ENCODE assay signal across 1 cellular context in the genomic region with DNA sequence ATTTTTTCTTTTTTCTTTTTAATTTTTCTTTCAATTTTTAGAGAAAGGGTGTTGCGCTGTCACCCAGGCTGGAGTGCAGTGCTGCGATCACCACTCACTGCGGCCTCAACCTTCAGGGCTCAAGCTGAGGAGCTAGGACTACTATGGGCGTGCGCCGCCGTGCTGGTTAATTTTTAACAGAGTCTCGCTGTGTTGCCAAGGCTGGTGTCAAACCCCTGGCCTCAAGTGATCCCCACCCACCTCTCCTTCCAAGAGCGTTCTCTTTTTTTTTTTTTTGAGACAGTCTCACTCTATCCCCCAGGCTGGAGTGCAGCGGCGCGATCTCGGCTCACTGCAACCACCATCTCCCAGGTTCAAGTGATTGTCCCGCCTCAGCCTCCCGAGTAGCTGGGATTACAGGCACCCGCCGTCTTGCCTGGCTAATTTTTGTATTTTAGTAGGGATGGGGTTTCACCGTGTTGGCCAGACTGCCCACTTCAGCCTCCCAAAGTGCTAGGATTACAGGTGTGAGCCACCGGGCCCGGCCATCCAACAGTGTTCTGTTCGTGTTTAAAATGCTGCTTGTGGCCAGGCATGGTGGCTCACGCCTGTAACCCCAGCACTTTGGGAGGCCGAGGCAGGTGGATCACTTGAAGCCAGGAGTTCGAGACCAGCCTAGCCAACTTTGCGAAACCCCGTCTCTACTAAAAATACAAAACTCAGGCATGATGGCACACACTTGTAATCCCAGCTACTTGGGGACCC.
TF ChIP-seq lines count a peak whose summit lies in the region.

No MANE protein-coding gene starts in this region.

TF ChIP-seq in HepG2, 621 proteins besides CTCF, POLR2A, EP300 and RAD21 (continued from another document and continues in another):
- 0 out of 2 replicates have a peak, but pooled peaks have one; percentile 41 for TF ChIP-seq MYC (CRISPR knock-in tag; IDR thresholded peaks at IDR 0.05; ENCODE audit: borderline replicate concordance)
- TF ChIP-seq LCORL (IDR thresholded peaks at IDR 0.05), result no peak
- TF ChIP-seq LCORL (CRISPR knock-in tag; IDR thresholded peaks at IDR 0.05), result 0 out of 2 replicates have a peak, but pooled peaks have one; percentile 16
- TF ChIP-seq DR1 (CRISPR knock-in tag; IDR thresholded peaks at IDR 0.05), result no peak
- TF ChIP-seq ZNF256 (CRISPR knock-in tag; conservative IDR thresholded peaks at IDR 0.05), result no peak
- TF ChIP-seq ZNF556 (CRISPR knock-in tag; IDR thresholded peaks at IDR 0.05; ENCODE audit: borderline replicate concordance), result no peak
- TF ChIP-seq KLF16 (CRISPR knock-in tag; IDR thresholded peaks at IDR 0.05), result no peak
- no peak for TF ChIP-seq TAF1 (CRISPR knock-in tag; IDR thresholded peaks at IDR 0.05)
- no peak for TF ChIP-seq ZNF501 (CRISPR knock-in tag; IDR thresholded peaks at IDR 0.05)
- TF ChIP-seq ATAD3A (CRISPR knock-in tag; IDR thresholded peaks at IDR 0.05), result no peak
- no peak for TF ChIP-seq KLF9 (CRISPR knock-in tag; IDR thresholded peaks at IDR 0.05; ENCODE audit: low read depth)
- no peak for TF ChIP-seq ZNF639 (CRISPR knock-in tag; conservative IDR thresholded peaks at IDR 0.05)
- peak; percentile 36; the same call in 1 of the 2 replicates for TF ChIP-seq MED1 (CRISPR knock-in tag; IDR thresholded peaks at IDR 0.05)
- TF ChIP-seq XRCC5 (optimal IDR thresholded peaks at IDR 0.05; ENCODE audit: low read length), result no peak
- no peak for TF ChIP-seq ZNF143 (CRISPR knock-in tag; IDR thresholded peaks at IDR 0.05)
- TF ChIP-seq, protein P1, sequence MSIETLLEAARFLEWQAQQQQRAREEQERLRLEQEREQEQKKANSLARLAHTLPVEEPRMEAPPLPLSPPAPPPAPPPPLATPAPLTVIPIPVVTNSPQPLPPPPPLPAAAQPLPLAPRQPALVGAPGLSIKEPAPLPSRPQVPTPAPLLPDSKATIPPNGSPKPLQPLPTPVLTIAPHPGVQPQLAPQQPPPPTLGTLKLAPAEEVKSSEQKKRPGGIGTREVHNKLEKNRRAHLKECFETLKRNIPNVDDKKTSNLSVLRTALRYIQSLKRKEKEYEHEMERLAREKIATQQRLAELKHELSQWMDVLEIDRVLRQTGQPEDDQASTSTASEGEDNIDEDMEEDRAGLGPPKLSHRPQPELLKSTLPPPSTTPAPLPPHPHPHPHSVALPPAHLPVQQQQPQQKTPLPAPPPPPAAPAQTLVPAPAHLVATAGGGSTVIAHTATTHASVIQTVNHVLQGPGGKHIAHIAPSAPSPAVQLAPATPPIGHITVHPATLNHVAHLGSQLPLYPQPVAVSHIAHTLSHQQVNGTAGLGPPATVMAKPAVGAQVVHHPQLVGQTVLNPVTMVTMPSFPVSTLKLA (IDR thresholded peaks at IDR 0.05), result no peak; the same call in 1 of the 2 replicates
- no peak for TF ChIP-seq KIAA2018 (CRISPR knock-in tag; IDR thresholded peaks at IDR 0.05; ENCODE audit: borderline replicate concordance)
- 0 out of 2 replicates have a peak, but pooled peaks have one; percentile 26 for TF ChIP-seq ZNF264 (CRISPR knock-in tag; IDR thresholded peaks at IDR 0.05)
- peak; percentile 65 for TF ChIP-seq SAP130 (CRISPR knock-in tag; IDR thresholded peaks at IDR 0.05; ENCODE audit: low read depth)
- no peak for TF ChIP-seq CSRNP2 (CRISPR knock-in tag; conservative IDR thresholded peaks at IDR 0.05; ENCODE audit: low read depth)
- TF ChIP-seq ZNF576 (CRISPR knock-in tag; IDR thresholded peaks at IDR 0.05), result no peak
- peak; percentile 59; the same call in 1 of the 2 replicates for TF ChIP-seq IKZF5 (CRISPR knock-in tag; IDR thresholded peaks at IDR 0.05)
- TF ChIP-seq PPARG (CRISPR knock-in tag; conservative IDR thresholded peaks at IDR 0.05), result 0 out of 2 replicates have a peak, but pooled peaks have one; percentile 13
- no peak for TF ChIP-seq ZNF441 (CRISPR knock-in tag; IDR thresholded peaks at IDR 0.05; ENCODE audit: borderline replicate concordance)
- peak; percentile 57; the same call in 1 of the 2 replicates for TF ChIP-seq YEATS2 (CRISPR knock-in tag; IDR thresholded peaks at IDR 0.05; ENCODE audit: borderline replicate concordance)
- 0 out of 2 replicates have a peak, but pooled peaks have one; percentile 11 for TF ChIP-seq THAP11 (CRISPR knock-in tag; IDR thresholded peaks at IDR 0.05)
- TF ChIP-seq, protein P2, sequence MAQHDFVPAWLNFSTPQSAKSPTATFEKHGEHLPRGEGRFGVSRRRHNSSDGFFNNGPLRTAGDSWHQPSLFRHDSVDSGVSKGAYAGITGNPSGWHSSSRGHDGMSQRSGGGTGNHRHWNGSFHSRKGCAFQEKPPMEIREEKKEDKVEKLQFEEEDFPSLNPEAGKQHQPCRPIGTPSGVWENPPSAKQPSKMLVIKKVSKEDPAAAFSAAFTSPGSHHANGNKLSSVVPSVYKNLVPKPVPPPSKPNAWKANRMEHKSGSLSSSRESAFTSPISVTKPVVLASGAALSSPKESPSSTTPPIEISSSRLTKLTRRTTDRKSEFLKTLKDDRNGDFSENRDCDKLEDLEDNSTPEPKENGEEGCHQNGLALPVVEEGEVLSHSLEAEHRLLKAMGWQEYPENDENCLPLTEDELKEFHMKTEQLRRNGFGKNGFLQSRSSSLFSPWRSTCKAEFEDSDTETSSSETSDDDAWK (CRISPR knock-in tag; IDR thresholded peaks at IDR 0.05), result no peak
- TF ChIP-seq HIC2 (CRISPR knock-in tag; IDR thresholded peaks at IDR 0.05; ENCODE audit: low read depth), result no peak
- no peak for TF ChIP-seq ZBTB3 (CRISPR knock-in tag; IDR thresholded peaks at IDR 0.05; ENCODE audit: borderline replicate concordance, low read depth)
- TF ChIP-seq ZKSCAN1 (IDR thresholded peaks at IDR 0.05; ENCODE audit: low read length), result no peak
- no peak for TF ChIP-seq KLF13 (CRISPR knock-in tag; IDR thresholded peaks at IDR 0.05)
- TF ChIP-seq ZNF567 (CRISPR knock-in tag; IDR thresholded peaks at IDR 0.05; ENCODE audit: borderline replicate concordance), result no peak
- no peak for TF ChIP-seq IRF2 (CRISPR knock-in tag; IDR thresholded peaks at IDR 0.05)
- no peak for TF ChIP-seq NFIB (CRISPR knock-in tag; IDR thresholded peaks at IDR 0.05; ENCODE audit: borderline replicate concordance)
- peak; percentile 24; the same call in 1 of the 2 replicates for TF ChIP-seq RARA (CRISPR knock-in tag; IDR thresholded peaks at IDR 0.05)
- TF ChIP-seq, protein P3, sequence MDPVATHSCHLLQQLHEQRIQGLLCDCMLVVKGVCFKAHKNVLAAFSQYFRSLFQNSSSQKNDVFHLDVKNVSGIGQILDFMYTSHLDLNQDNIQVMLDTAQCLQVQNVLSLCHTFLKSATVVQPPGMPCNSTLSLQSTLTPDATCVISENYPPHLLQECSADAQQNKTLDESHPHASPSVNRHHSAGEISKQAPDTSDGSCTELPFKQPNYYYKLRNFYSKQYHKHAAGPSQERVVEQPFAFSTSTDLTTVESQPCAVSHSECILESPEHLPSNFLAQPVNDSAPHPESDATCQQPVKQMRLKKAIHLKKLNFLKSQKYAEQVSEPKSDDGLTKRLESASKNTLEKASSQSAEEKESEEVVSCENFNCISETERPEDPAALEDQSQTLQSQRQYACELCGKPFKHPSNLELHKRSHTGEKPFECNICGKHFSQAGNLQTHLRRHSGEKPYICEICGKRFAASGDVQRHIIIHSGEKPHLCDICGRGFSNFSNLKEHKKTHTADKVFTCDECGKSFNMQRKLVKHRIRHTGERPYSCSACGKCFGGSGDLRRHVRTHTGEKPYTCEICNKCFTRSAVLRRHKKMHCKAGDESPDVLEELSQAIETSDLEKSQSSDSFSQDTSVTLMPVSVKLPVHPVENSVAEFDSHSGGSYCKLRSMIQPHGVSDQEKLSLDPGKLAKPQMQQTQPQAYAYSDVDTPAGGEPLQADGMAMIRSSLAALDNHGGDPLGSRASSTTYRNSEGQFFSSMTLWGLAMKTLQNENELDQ (CRISPR knock-in tag; IDR thresholded peaks at IDR 0.05; ENCODE audit: borderline replicate concordance), result no peak
